ENCODE assay signal across 28 cellular contexts in the genomic region with DNA sequence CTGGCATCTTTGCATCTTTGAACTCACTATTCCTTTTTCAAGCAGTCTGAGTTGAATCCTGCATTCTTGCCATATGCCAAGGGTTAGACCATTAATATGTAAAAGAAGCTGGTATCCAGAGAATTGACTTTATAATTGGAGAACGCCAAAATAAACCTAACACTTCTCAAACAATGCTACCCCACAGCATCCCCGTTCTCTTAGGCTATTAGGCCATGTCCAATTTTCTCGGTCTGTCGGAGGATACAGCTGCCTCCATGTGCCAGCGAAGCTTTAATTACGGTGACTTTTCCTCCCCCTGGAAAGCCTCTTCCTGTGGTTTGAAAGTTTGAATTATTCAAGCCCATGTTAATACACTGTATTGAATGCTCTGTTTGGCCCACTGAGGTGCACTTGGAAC.
DNase-seq lines count a peak whose midpoint lies in the region; ATAC-seq and TF ChIP-seq lines count a peak whose summit lies in the region.
"Had no signal": no experiment of that assay in that cellular context is flagged by ENCODE, and none has a peak within 500 bp of the region (broad histone marks: within the 10 kb centered on the region; RNA-seq: fewer than 3 reads in every experiment).

No MANE protein-coding gene starts in this region.

- no peak for ATAC-seq in left colon
- no peak for ATAC-seq in GM21390 (IDR thresholded peaks at IDR 0.05; ENCODE audit: unreplicated experiment)
- ATAC-seq: activated CD4-positive, CD25-positive, alpha-beta regulatory T cell treated with anti-CD3 and anti-CD28 coated beads, Interleukin-2, amount 50 U/mL, for 24 hours; naive thymus-derived CD8-positive, alpha-beta T cell; stimulated activated effector memory CD8-positive, alpha-beta T cell treated with anti-CD3 and anti-CD28 coated beads, Interleukin-12 subunit alpha, Interleukin-12 subunit beta, amount 100 ng/mL, for 72 hours had no signal

- H2BK15ac ChIP-seq in H9 (ENCODE audit: low read depth, low read length) = no peak overlapping the region

- H3K9ac ChIP-seq in H9 (ENCODE audit: extremely low read depth, insufficient read length, low read length) = no peak overlapping the region
- peak overlapping the region; percentile 1 for H3K9ac ChIP-seq in SK-N-MC (ENCODE audit: insufficient read length)
- peak overlapping the region; percentile 0 for H3K9ac ChIP-seq in iPS-18a (ENCODE audit: low read length)

- H2BK20ac ChIP-seq in H9 (ENCODE audit: low read depth, low read length, poor library complexity, severe bottlenecking) = no peak overlapping the region

- no peak overlapping the region for H3K14ac ChIP-seq in H9 (ENCODE audit: insufficient read depth, low read length)

- H3K36me3 ChIP-seq in SK-N-MC (ENCODE audit: insufficient read depth, low read length) (no peaks in the 10 kb centered on the region), iPS-18a (ENCODE audit: control insufficient read depth, low read depth, low read length) (no peaks in the 10 kb centered on the region), tibial artery (no peaks in the 10 kb centered on the region)
- H3K36me3 ChIP-seq: adrenal gland, cardiac muscle cell, esophagus squamous epithelium, left ventricle myocardium inferior, ovary, right atrium auricular region, upper lobe of left lung had no signal

- no peaks in the 10 kb centered on the region for H4K20me1 ChIP-seq in H9 (ENCODE audit: control insufficient read depth, insufficient read depth, insufficient read length)

- no peak overlapping the region for H4K8ac ChIP-seq in H9 (replicated peaks; ENCODE audit: insufficient read length, low read depth, low read length)

- no peaks in the 10 kb centered on the region for H3K27me3 Mint-ChIP-seq in H9 (ENCODE audit: low read depth)

- no peaks in the 10 kb centered on the region for H3K79me1 ChIP-seq in H9 (ENCODE audit: insufficient read depth, low read depth, low read length, poor library complexity, severe bottlenecking)

- no peak for DNase-seq in H9
- DNase-seq in SK-N-MC (ENCODE audit: low read depth, low spot score) = peak; percentile 51
- DNase-seq in pons (ENCODE audit: low spot score) = peak; percentile 52
- no peak for DNase-seq in left colon
- DNase-seq in tibial artery = no peak
- DNase-seq: activated CD4-positive, alpha-beta T cell treated with anti-CD3 and anti-CD28 coated beads, Interleukin-2, amount 50 U/mL, for 48 hours; activated CD8-positive, alpha-beta memory T cell treated with anti-CD3 and anti-CD28 coated beads, Interleukin-2, amount 50 U/mL, for 4 hours; activated naive CD4-positive, alpha-beta T cell treated with anti-CD3 and anti-CD28 coated beads for 36 hours; adrenal gland; esophagus squamous epithelium; foreskin melanocyte; HFFc6; immature natural killer cell; IMR-90; left ventricle myocardium inferior; naive thymus-derived CD8-positive, alpha-beta T cell; NCI-H526 treated with DMSO at 0.1 percent for 48 hours; ovary; RPMI8226; stimulated activated CD4-positive, alpha-beta T cell treated with anti-CD3 and anti-CD28 coated beads, Interleukin-4, amount 100 ng/mL, for 1 hour; upper lobe of left lung had no signal

- no peak overlapping the region for H3K4ac ChIP-seq in H9 (ENCODE audit: low read depth, low read length)

- H3K4me1 ChIP-seq in H9 (ENCODE audit: insufficient read depth, low read length) (peaks cover 8% of the 10 kb centered on the region), iPS-18a (ENCODE audit: control insufficient read depth, low read depth, low read length) (peaks cover 47% of the 10 kb centered on the region), tibial artery (no peaks in the 10 kb centered on the region)
- H3K4me1 ChIP-seq: adrenal gland, esophagus squamous epithelium, left ventricle myocardium inferior, right atrium auricular region, upper lobe of left lung had no signal

- H3K27me3 ChIP-seq in H9 (ENCODE audit: insufficient read depth, low read length) = no peaks in the 10 kb centered on the region
- H3K27me3 ChIP-seq in iPS-18a (ENCODE audit: control insufficient read depth, insufficient read depth, low read length) = no peaks in the 10 kb centered on the region
- H3K27me3 ChIP-seq in tibial artery = no peaks in the 10 kb centered on the region
- H3K27me3 ChIP-seq: adrenal gland, cardiac muscle cell, esophagus squamous epithelium, ovary, right atrium auricular region, upper lobe of left lung had no signal

- H3K9me3 Mint-ChIP-seq in H9 = no peaks in the 10 kb centered on the region
- H3K9me3 Mint-ChIP-seq: activated naive CD4-positive, alpha-beta T cell treated with anti-CD3 and anti-CD28 coated beads for 36 hours; activated T-helper 1 cell treated with anti-CD3 and anti-CD28 coated beads, Interleukin-12 subunit alpha, Interleukin-12 subunit beta, Interleukin-2, Interleukin-4 antibody, amounts not matched to agents 30 ng/mL and 10 ng/mL and 1 ng/mL, durations not matched to agents 14 hours and 24 hours and 36 hours; HFFc6; naive thymus-derived CD8-positive, alpha-beta T cell had no signal

- intact Hi-C loops in left colon (cut with DNase I, micrococcal nuclease) (no loop called here), tibial artery (cut with DNase I; ENCODE audit: low total_unique reads) (no loop called here)

- TF ChIP-seq CTCF in H9 (conservative IDR thresholded peaks at IDR 0.05) = no peak
- TF ChIP-seq CTCF in tibial artery (IDR thresholded peaks at IDR 0.05) = no peak

- no peak overlapping the region for H4K5ac ChIP-seq in H9 (ENCODE audit: insufficient read length, low read depth, low read length)

- H3K23ac ChIP-seq in H9 (ENCODE audit: insufficient read length, low read depth, low read length) = no peak overlapping the region

- no peak overlapping the region for H3K18ac ChIP-seq in H9 (ENCODE audit: insufficient read length, low read depth, low read length)

- H3K23me2 ChIP-seq in H9 (ENCODE audit: insufficient read length, low read depth, low read length, poor library complexity, severe bottlenecking) = no peaks in the 10 kb centered on the region

- H2AFZ ChIP-seq in H9 (ENCODE audit: low read length) = no peak overlapping the region

- no peak overlapping the region for H2BK12ac ChIP-seq in H9 (ENCODE audit: insufficient read length, low read depth, low read length)

- WGBS in H9 (ENCODE audit: extremely low coverage, insufficient read length, low lambda C conversion rate) = no CpG with 5 or more reads among the region's 6 CpGs

- H3K56ac ChIP-seq in H9 (ENCODE audit: insufficient read length, low read depth, low read length) = no peak overlapping the region

- no peak overlapping the region for H2BK120ac ChIP-seq in H9 (ENCODE audit: low read depth, low read length, poor library complexity, severe bottlenecking)

- H3K36me3 Mint-ChIP-seq in H9 (ENCODE audit: insufficient read depth in 1 of 3, low read depth in 3 of 3) = peaks cover 0 to 15% (median 8%) of the 10 kb centered on the region in 3 experiments; a peak in 4 of 7 replicates
- H3K36me3 Mint-ChIP-seq: immature natural killer cell; naive thymus-derived CD8-positive, alpha-beta T cell; stimulated activated effector memory CD8-positive, alpha-beta T cell treated with anti-CD3 and anti-CD28 coated beads, Interleukin-12 subunit alpha, Interleukin-12 subunit beta, amount 100 ng/mL, for 72 hours had no signal

- H3K4me2 ChIP-seq in H9 (ENCODE audit: insufficient read depth, insufficient read length, low read length) = peak overlapping the region; percentile 66

- H4K91ac ChIP-seq in H9 (ENCODE audit: insufficient read length, low read depth, low read length) = no peak overlapping the region

- H3K27ac Mint-ChIP-seq in H9 = peak overlapping the region; percentile 85 to 97 (median 92)
- H3K27ac Mint-ChIP-seq: activated naive CD4-positive, alpha-beta T cell treated with anti-CD3 and anti-CD28 coated beads for 36 hours; activated T-helper 1 cell treated with anti-CD3 and anti-CD28 coated beads, Interleukin-12 subunit alpha, Interleukin-12 subunit beta, Interleukin-2, Interleukin-4 antibody, amounts not matched to agents 30 ng/mL and 10 ng/mL and 1 ng/mL, durations not matched to agents 14 hours and 24 hours and 36 hours; HFFc6; immature natural killer cell; naive thymus-derived CD8-positive, alpha-beta T cell; stimulated activated effector memory CD8-positive, alpha-beta T cell treated with anti-CD3 and anti-CD28 coated beads, Interleukin-12 subunit alpha, Interleukin-12 subunit beta, amount 100 ng/mL, for 72 hours had no signal

- H2AK5ac ChIP-seq in H9 (ENCODE audit: insufficient read length, low read length) = no peak overlapping the region

- no peaks in the 10 kb centered on the region for H3K79me2 ChIP-seq in H9 (ENCODE audit: insufficient read depth, low read length)

- H3K27ac ChIP-seq in H9 (ENCODE audit: insufficient read length, low read depth, low read length) (peak overlapping the region; percentile 61), SK-N-MC (peak overlapping the region; percentile 78), iPS-18a (ENCODE audit: low read length) (no peak overlapping the region), tibial artery (no peak overlapping the region)
- H3K27ac ChIP-seq: adrenal gland, cardiac muscle cell, esophagus squamous epithelium, left ventricle myocardium inferior, ovary, right atrium auricular region, upper lobe of left lung had no signal

- no peaks in the 10 kb centered on the region for H3K9me3 ChIP-seq in H9 (ENCODE audit: control insufficient read depth, low read depth, low read length)
- H3K9me3 ChIP-seq in SK-N-MC (ENCODE audit: low read depth, low read length) = no peaks in the 10 kb centered on the region
- no peaks in the 10 kb centered on the region for H3K9me3 ChIP-seq in iPS-18a (ENCODE audit: control insufficient read depth, low read depth, low read length)
- no peaks in the 10 kb centered on the region for H3K9me3 ChIP-seq in tibial artery
- H3K9me3 ChIP-seq: adrenal gland, esophagus squamous epithelium, left ventricle myocardium inferior, ovary, right atrium auricular region, upper lobe of left lung had no signal

- no peak overlapping the region for H3T11ph ChIP-seq in H9 (ENCODE audit: low read length)

- H3K4me3 Mint-ChIP-seq in H9 = peak overlapping the region; percentile 16 to 34
- H3K4me3 Mint-ChIP-seq: activated naive CD4-positive, alpha-beta T cell treated with anti-CD3 and anti-CD28 coated beads for 36 hours; activated T-helper 1 cell treated with anti-CD3 and anti-CD28 coated beads, Interleukin-12 subunit alpha, Interleukin-12 subunit beta, Interleukin-2, Interleukin-4 antibody, amounts not matched to agents 30 ng/mL and 10 ng/mL and 1 ng/mL, durations not matched to agents 14 hours and 24 hours and 36 hours; HFFc6; immature natural killer cell; naive thymus-derived CD8-positive, alpha-beta T cell; stimulated activated effector memory CD8-positive, alpha-beta T cell treated with anti-CD3 and anti-CD28 coated beads, Interleukin-12 subunit alpha, Interleukin-12 subunit beta, amount 100 ng/mL, for 72 hours had no signal

- H3K4me1 Mint-ChIP-seq in H9 = peaks cover 69 to 73% of the 10 kb centered on the region in 2 experiments
- H3K4me1 Mint-ChIP-seq: immature natural killer cell; naive thymus-derived CD8-positive, alpha-beta T cell; stimulated activated effector memory CD8-positive, alpha-beta T cell treated with anti-CD3 and anti-CD28 coated beads, Interleukin-12 subunit alpha, Interleukin-12 subunit beta, amount 100 ng/mL, for 72 hours had no signal

- H3K4me3 ChIP-seq in SK-N-MC (peak overlapping the region; percentile 68), iPS-18a (ENCODE audit: low read length) (peak overlapping the region; percentile 11), tibial artery (no peak overlapping the region)
- H3K4me3 ChIP-seq: adrenal gland, cardiac muscle cell, esophagus squamous epithelium, left ventricle myocardium inferior, ovary, right atrium auricular region, upper lobe of left lung had no signal

- no peak overlapping the region for H2BK5ac ChIP-seq in H9 (ENCODE audit: insufficient read length, low read length)

Comparison
In these comparisons a context has a peak if more than half of its experiments do, and no peak if none do; other contexts are left out.
1. DNase-seq: peak in SK-N-MC (single experiment) and pons (single experiment); none in H9 (single experiment), left colon (0 of 2) and tibial artery (0 of 2).
2. H3K27ac ChIP-seq: peak in H9 (single experiment) and SK-N-MC (single experiment); none in iPS-18a (single experiment) and tibial artery (0 of 2).
3. H3K4me3 ChIP-seq: peak in SK-N-MC (single experiment) and iPS-18a (single experiment); none in tibial artery (0 of 2).